Comparison of ENCODE assay signal across 1 cellular context in genomic region chr1:179742717-179743678, GRCh38.
TF ChIP-seq lines count a peak whose summit lies in the region.

FAM163A (plus strand) TSS chr1:179743291; CDS start chr1:179813098, 69,807 bp downstream.

TF ChIP-seq in WTC11, 78 proteins besides CTCF, POLR2A, EP300 and RAD21 (continued from another document):
- no peak for TF ChIP-seq OVOL2 (CRISPR knock-in tag; IDR thresholded peaks at IDR 0.05; ENCODE audit: borderline replicate concordance)
- no peak for TF ChIP-seq ZNF532 (CRISPR knock-in tag; IDR thresholded peaks at IDR 0.05; ENCODE audit: borderline replicate concordance)
- no peak; the same call in 1 of the 2 replicates for TF ChIP-seq ZBTB21 (CRISPR knock-in tag; IDR thresholded peaks at IDR 0.05; ENCODE audit: borderline replicate concordance)
- TF ChIP-seq FOXP1 (CRISPR knock-in tag; IDR thresholded peaks at IDR 0.05; ENCODE audit: borderline replicate concordance): 0 out of 2 replicates have a peak, but pooled peaks have one; percentile 16
- no peak for TF ChIP-seq ZNF263 (CRISPR knock-in tag; IDR thresholded peaks at IDR 0.05; ENCODE audit: low read depth)
- TF ChIP-seq E2F5 (CRISPR knock-in tag; IDR thresholded peaks at IDR 0.05): peak; percentile 28; the same call in 1 of the 2 replicates
- no peak for TF ChIP-seq MXD4 (CRISPR knock-in tag; IDR thresholded peaks at IDR 0.05; ENCODE audit: borderline replicate concordance)
- TF ChIP-seq, protein P1, sequence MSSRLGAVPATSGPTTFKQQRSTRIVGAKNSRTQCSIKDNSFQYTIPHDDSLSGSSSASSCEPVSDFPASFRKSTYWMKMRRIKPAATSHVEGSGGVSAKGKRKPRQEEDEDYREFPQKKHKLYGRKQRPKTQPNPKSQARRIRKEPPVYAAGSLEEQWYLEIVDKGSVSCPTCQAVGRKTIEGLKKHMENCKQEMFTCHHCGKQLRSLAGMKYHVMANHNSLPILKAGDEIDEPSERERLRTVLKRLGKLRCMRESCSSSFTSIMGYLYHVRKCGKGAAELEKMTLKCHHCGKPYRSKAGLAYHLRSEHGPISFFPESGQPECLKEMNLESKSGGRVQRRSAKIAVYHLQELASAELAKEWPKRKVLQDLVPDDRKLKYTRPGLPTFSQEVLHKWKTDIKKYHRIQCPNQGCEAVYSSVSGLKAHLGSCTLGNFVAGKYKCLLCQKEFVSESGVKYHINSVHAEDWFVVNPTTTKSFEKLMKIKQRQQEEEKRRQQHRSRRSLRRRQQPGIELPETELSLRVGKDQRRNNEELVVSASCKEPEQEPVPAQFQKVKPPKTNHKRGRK (CRISPR knock-in tag; IDR thresholded peaks at IDR 0.05; ENCODE audit: borderline replicate concordance): no peak
- no peak for TF ChIP-seq SOX15 (CRISPR knock-in tag; IDR thresholded peaks at IDR 0.05)
- TF ChIP-seq FOXJ3 (CRISPR knock-in tag; IDR thresholded peaks at IDR 0.05; ENCODE audit: borderline replicate concordance): no peak
- no peak for TF ChIP-seq ZBTB43 (CRISPR knock-in tag; IDR thresholded peaks at IDR 0.05)
- TF ChIP-seq ZNF232 (CRISPR knock-in tag; IDR thresholded peaks at IDR 0.05): no peak
- TF ChIP-seq SMAD3 (CRISPR knock-in tag; IDR thresholded peaks at IDR 0.05; ENCODE audit: borderline replicate concordance): 0 out of 2 replicates have a peak, but pooled peaks have one; percentile 27
- TF ChIP-seq FOXP4 (CRISPR knock-in tag; IDR thresholded peaks at IDR 0.05): no peak
- TF ChIP-seq, protein P2, sequence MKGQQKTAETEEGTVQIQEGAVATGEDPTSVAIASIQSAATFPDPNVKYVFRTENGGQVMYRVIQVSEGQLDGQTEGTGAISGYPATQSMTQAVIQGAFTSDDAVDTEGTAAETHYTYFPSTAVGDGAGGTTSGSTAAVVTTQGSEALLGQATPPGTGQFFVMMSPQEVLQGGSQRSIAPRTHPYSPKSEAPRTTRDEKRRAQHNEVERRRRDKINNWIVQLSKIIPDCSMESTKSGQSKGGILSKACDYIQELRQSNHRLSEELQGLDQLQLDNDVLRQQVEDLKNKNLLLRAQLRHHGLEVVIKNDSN (CRISPR knock-in tag; IDR thresholded peaks at IDR 0.05): no peak
- TF ChIP-seq, protein P3, sequence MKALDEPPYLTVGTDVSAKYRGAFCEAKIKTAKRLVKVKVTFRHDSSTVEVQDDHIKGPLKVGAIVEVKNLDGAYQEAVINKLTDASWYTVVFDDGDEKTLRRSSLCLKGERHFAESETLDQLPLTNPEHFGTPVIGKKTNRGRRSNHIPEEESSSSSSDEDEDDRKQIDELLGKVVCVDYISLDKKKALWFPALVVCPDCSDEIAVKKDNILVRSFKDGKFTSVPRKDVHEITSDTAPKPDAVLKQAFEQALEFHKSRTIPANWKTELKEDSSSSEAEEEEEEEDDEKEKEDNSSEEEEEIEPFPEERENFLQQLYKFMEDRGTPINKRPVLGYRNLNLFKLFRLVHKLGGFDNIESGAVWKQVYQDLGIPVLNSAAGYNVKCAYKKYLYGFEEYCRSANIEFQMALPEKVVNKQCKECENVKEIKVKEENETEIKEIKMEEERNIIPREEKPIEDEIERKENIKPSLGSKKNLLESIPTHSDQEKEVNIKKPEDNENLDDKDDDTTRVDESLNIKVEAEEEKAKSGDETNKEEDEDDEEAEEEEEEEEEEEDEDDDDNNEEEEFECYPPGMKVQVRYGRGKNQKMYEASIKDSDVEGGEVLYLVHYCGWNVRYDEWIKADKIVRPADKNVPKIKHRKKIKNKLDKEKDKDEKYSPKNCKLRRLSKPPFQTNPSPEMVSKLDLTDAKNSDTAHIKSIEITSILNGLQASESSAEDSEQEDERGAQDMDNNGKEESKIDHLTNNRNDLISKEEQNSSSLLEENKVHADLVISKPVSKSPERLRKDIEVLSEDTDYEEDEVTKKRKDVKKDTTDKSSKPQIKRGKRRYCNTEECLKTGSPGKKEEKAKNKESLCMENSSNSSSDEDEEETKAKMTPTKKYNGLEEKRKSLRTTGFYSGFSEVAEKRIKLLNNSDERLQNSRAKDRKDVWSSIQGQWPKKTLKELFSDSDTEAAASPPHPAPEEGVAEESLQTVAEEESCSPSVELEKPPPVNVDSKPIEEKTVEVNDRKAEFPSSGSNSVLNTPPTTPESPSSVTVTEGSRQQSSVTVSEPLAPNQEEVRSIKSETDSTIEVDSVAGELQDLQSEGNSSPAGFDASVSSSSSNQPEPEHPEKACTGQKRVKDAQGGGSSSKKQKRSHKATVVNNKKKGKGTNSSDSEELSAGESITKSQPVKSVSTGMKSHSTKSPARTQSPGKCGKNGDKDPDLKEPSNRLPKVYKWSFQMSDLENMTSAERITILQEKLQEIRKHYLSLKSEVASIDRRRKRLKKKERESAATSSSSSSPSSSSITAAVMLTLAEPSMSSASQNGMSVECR (CRISPR knock-in tag; IDR thresholded peaks at IDR 0.05; ENCODE audit: borderline replicate concordance): 0 out of 2 replicates have a peak, but pooled peaks have one; percentile 11
- TF ChIP-seq, protein P4, sequence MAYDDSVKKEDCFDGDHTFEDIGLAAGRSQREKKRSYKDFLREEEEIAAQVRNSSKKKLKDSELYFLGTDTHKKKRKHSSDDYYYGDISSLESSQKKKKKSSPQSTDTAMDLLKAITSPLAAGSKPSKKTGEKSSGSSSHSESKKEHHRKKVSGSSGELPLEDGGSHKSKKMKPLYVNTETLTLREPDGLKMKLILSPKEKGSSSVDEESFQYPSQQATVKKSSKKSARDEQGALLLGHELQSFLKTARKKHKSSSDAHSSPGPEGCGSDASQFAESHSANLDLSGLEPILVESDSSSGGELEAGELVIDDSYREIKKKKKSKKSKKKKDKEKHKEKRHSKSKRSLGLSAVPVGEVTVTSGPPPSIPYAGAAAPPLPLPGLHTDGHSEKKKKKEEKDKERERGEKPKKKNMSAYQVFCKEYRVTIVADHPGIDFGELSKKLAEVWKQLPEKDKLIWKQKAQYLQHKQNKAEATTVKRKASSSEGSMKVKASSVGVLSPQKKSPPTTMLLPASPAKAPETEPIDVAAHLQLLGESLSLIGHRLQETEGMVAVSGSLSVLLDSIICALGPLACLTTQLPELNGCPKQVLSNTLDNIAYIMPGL (CRISPR knock-in tag; IDR thresholded peaks at IDR 0.05): peak; percentile 26; the same call in 1 of the 2 replicates
- no peak for TF ChIP-seq NFYB (CRISPR knock-in tag; conservative IDR thresholded peaks at IDR 0.05; ENCODE audit: low read depth)
- TF ChIP-seq SMAD4 (CRISPR knock-in tag; IDR thresholded peaks at IDR 0.05): no peak
- TF ChIP-seq, protein P5, sequence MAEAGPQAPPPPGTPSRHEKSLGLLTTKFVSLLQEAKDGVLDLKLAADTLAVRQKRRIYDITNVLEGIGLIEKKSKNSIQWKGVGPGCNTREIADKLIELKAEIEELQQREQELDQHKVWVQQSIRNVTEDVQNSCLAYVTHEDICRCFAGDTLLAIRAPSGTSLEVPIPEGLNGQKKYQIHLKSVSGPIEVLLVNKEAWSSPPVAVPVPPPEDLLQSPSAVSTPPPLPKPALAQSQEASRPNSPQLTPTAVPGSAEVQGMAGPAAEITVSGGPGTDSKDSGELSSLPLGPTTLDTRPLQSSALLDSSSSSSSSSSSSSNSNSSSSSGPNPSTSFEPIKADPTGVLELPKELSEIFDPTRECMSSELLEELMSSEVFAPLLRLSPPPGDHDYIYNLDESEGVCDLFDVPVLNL (CRISPR knock-in tag; IDR thresholded peaks at IDR 0.05; ENCODE audit: borderline replicate concordance, low read depth): no peak
- TF ChIP-seq, protein P6, sequence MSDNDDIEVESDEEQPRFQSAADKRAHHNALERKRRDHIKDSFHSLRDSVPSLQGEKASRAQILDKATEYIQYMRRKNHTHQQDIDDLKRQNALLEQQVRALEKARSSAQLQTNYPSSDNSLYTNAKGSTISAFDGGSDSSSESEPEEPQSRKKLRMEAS (CRISPR knock-in tag; IDR thresholded peaks at IDR 0.05): peak; percentile 76
